Comparison of ENCODE assay signal across 38 cellular contexts in the genomic region with DNA sequence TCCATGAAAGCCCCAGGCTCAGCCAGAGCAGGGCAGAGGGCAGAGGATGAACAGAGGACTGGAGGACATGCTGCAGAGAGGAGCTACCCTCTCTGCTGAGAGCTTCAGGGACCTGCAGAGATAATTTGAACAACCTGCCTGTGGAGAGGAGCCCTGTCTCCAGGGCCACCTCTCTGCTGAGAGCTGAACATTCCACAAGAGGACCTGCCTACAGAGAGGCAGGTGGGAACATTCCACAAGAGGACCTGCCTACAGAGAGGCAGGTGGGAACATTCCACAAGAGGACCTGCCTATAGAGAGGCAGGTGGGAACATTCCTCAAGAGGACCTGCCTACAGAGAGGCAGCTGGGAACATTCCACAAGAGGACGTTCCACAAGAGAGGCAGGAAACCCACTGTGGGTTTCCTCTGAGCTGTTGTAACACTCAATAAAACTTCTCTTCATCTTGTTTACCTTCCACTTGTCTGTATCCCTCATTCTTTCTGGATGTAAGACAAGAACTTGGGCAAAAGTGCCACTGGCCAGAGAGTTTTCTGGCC.
"Had no signal": no experiment of that assay in that cellular context is flagged by ENCODE, and none has a peak within 500 bp of the region (broad histone marks: within the 10 kb centered on the region; RNA-seq: fewer than 3 reads in every experiment).

No MANE protein-coding gene starts in this region.

- H3K4me3 Mint-ChIP-seq: activated CD4-positive, alpha-beta memory T cell treated with anti-CD3 and anti-CD28 coated beads, Interleukin-2, amount 10 ng/mL, durations not matched to agents 7 days and 5 days; activated CD8-positive, alpha-beta memory T cell treated with anti-CD3 and anti-CD28 coated beads, Interleukin-2, amount 10 ng/mL, durations not matched to agents 7 days and 5 days; activated naive CD4-positive, alpha-beta T cell treated with anti-CD3 and anti-CD28 coated beads, Interleukin-2, amount 50 U/mL, for 24 hours; activated naive CD8-positive, alpha-beta T cell treated with anti-CD3 and anti-CD28 coated beads, Interleukin-2, amount 10 ng/mL, durations not matched to agents 7 days and 5 days; activated T-cell treated with anti-CD3 and anti-CD28 coated beads, Interleukin-2, amount 50 U/mL, for 72 hours; activated T-helper 17 cell treated with anti-CD3 and anti-CD28 coated beads, Interleukin-2, amount 50 U/mL, for 72 hours; central memory CD8-positive, alpha-beta T cell; T-cell had no signal

- H3K27me3 Mint-ChIP-seq: activated CD4-positive, alpha-beta memory T cell treated with anti-CD3 and anti-CD28 coated beads, Interleukin-2, amount 10 ng/mL, durations not matched to agents 7 days and 5 days; activated CD8-positive, alpha-beta memory T cell treated with anti-CD3 and anti-CD28 coated beads, Interleukin-2, amount 10 ng/mL, durations not matched to agents 7 days and 5 days; activated naive CD4-positive, alpha-beta T cell treated with anti-CD3 and anti-CD28 coated beads, Interleukin-2, amount 50 U/mL, for 24 hours; activated naive CD8-positive, alpha-beta T cell treated with anti-CD3 and anti-CD28 coated beads, Interleukin-2, amount 10 ng/mL, durations not matched to agents 7 days and 5 days; activated T-helper 17 cell treated with anti-CD3 and anti-CD28 coated beads, Interleukin-2, amount 50 U/mL, for 72 hours; central memory CD8-positive, alpha-beta T cell; T-cell had no signal

- H3K36me3 Mint-ChIP-seq: activated CD8-positive, alpha-beta memory T cell treated with anti-CD3 and anti-CD28 coated beads, Interleukin-2, amount 10 ng/mL, durations not matched to agents 7 days and 5 days; activated naive CD4-positive, alpha-beta T cell treated with anti-CD3 and anti-CD28 coated beads, Interleukin-2, amount 50 U/mL, for 24 hours; activated naive CD8-positive, alpha-beta T cell treated with anti-CD3 and anti-CD28 coated beads, Interleukin-2, amount 10 ng/mL, durations not matched to agents 7 days and 5 days; T-cell had no signal

- H3K27me3 ChIP-seq: ascending aorta, cardiac muscle cell, Peyer's patch, SJSA1 had no signal

- H3K9ac ChIP-seq: SK-N-SH had no signal

- H3K4me1 Mint-ChIP-seq: activated CD4-positive, alpha-beta memory T cell treated with anti-CD3 and anti-CD28 coated beads, Interleukin-2, amount 10 ng/mL, durations not matched to agents 7 days and 5 days; activated CD8-positive, alpha-beta memory T cell treated with anti-CD3 and anti-CD28 coated beads, Interleukin-2, amount 10 ng/mL, durations not matched to agents 7 days and 5 days; activated naive CD4-positive, alpha-beta T cell treated with anti-CD3 and anti-CD28 coated beads, Interleukin-2, amount 50 U/mL, for 24 hours; activated naive CD8-positive, alpha-beta T cell treated with anti-CD3 and anti-CD28 coated beads, Interleukin-2, amount 10 ng/mL, durations not matched to agents 7 days and 5 days; activated T-helper 17 cell treated with anti-CD3 and anti-CD28 coated beads, Interleukin-2, amount 50 U/mL, for 72 hours; central memory CD8-positive, alpha-beta T cell; T-cell had no signal

- H3K4me3 ChIP-seq: ascending aorta, cardiac muscle cell, Peyer's patch, SJSA1 had no signal

- H3K27ac ChIP-seq: ascending aorta, cardiac muscle cell, Peyer's patch, SJSA1, WERI-Rb-1 had no signal

- DNase-seq: activated CD4-positive, alpha-beta memory T cell treated with anti-CD3 and anti-CD28 coated beads, Interleukin-2, amount 10 ng/mL, durations not matched to agents 7 days and 5 days; activated CD4-positive, alpha-beta T cell treated with anti-CD3 and anti-CD28 coated beads for 1 hour; activated CD4-positive, alpha-beta T cell treated with anti-CD3 and anti-CD28 coated beads for 48 hours; activated CD4-positive, CD25-positive, alpha-beta regulatory T cell; activated CD8-positive, alpha-beta memory T cell treated with anti-CD3 and anti-CD28 coated beads for 24 hours; activated CD8-positive, alpha-beta memory T cell treated with anti-CD3 and anti-CD28 coated beads, Interleukin-2, amount 10 ng/mL, durations not matched to agents 7 days and 5 days; activated CD8-positive, alpha-beta memory T cell treated with anti-CD3 and anti-CD28 coated beads, Interleukin-2, amount 50 U/mL, for 48 hours; activated effector memory CD4-positive, alpha-beta T cell treated with anti-CD3 and anti-CD28 coated beads, Interleukin-2, amount 50 U/mL, for 16 hours; activated naive CD4-positive, alpha-beta T cell; activated naive CD8-positive, alpha-beta T cell treated with anti-CD3 and anti-CD28 coated beads, Interleukin-2, amount 10 ng/mL, durations not matched to agents 7 days and 5 days; activated T-cell treated with anti-CD3 and anti-CD28 coated beads, Interleukin-2, amount 50 U/mL, for 72 hours; amygdala; Karpas-422; KBM-7; NCI-H1105; NCI-H1417 treated with DMSO at 0.1 percent for 48 hours; NCI-H1694; NCI-H1930; NCI-H2081 treated with DMSO at 0.1 percent for 48 hours; NCI-H226; NCI-H446 treated with DMSO at 0.1 percent for 48 hours; NCI-H524 treated with DMSO at 0.1 percent for 48 hours; NK-92 treated with Interleukin-12 subunit alpha and Interleukin-12 subunit beta, amount 100 ng/mL, for 24 hours; PC-3; Peyer's patch; RPMI8226; SHP77 treated with DMSO at 0.1 percent for 48 hours; SK-N-SH; T-cell; T-helper 2 cell; T-helper 9 cell; WERI-Rb-1 had no signal

- H3K27ac Mint-ChIP-seq: activated CD4-positive, alpha-beta memory T cell treated with anti-CD3 and anti-CD28 coated beads, Interleukin-2, amount 10 ng/mL, durations not matched to agents 7 days and 5 days; activated CD8-positive, alpha-beta memory T cell treated with anti-CD3 and anti-CD28 coated beads, Interleukin-2, amount 10 ng/mL, durations not matched to agents 7 days and 5 days; activated naive CD4-positive, alpha-beta T cell treated with anti-CD3 and anti-CD28 coated beads, Interleukin-2, amount 50 U/mL, for 24 hours; activated naive CD8-positive, alpha-beta T cell treated with anti-CD3 and anti-CD28 coated beads, Interleukin-2, amount 10 ng/mL, durations not matched to agents 7 days and 5 days; activated T-cell treated with anti-CD3 and anti-CD28 coated beads, Interleukin-2, amount 50 U/mL, for 72 hours; activated T-helper 17 cell treated with anti-CD3 and anti-CD28 coated beads, Interleukin-2, amount 50 U/mL, for 72 hours; T-cell had no signal

- H3K36me3 ChIP-seq: ascending aorta, cardiac muscle cell, Peyer's patch, SJSA1, WERI-Rb-1 had no signal

- H3K9me3 Mint-ChIP-seq: activated naive CD4-positive, alpha-beta T cell treated with anti-CD3 and anti-CD28 coated beads, Interleukin-2, amount 50 U/mL, for 24 hours had no signal

- H3K9me3 ChIP-seq: ascending aorta, Peyer's patch, SK-N-SH had no signal

- H3K4me1 ChIP-seq: ascending aorta, Peyer's patch, SJSA1 had no signal
